7 cellular contexts compared by ENCODE assay signal in the genomic region with DNA sequence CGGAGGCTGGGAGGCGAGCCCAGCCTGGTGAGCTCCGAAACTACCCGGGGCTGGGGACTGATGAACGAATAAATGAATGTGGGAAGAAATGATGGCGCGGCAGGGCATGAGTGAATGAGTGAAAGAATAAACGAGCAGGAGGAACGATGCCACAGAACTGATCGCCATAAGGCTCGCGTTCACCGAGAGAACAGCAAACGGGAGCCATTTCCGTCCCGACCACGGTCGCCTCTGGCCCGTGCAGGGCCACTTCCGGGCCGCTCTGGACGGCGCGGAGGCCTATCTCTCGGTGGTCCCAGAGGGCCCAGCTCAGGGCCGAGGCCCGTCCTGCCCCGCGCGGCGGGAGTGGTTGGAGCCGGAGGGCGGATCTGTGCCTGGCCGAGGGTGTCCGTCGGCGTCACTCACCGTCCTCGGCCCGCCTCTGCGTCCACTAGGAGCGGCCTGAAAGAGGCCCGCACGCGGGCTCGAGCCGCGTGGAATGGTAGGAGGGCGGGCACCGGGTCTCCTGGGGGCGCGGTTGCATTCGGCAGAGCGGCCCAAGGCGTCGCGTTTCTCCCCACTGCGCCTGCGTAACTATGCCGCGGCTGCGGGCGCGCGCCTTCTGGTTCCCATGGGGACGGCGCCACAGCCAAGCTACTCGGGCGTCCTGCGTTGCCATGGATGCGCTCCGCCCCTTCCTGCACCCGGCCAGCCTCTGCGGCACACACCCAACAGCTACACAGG.
DNase-seq lines count a peak whose midpoint lies in the region; ATAC-seq, FAIRE-seq and TF ChIP-seq lines count a peak whose summit lies in the region.

A gene (minus strand): TSS at position 480 of the 723 bp plus-strand sequence. CDS start 5,116 bp downstream, outside the sequence.

- peak; percentile 75 for ATAC-seq in HG02973 (IDR thresholded peaks at IDR 0.05; ENCODE audit: unreplicated experiment)

- in situ Hi-C loops in astrocyte of the cerebellum (cut with HindIII; ENCODE audit: low sequenced_read_pairs) = no loop called here

- DNase-seq in GM18507 (ENCODE audit: extremely low spot score, insufficient read length, low read depth) (peak; percentile 99), NCI-H1930 (lab: John Stamatoyannopoulos, UW) (peak; percentile 96 to 99), T-helper 22 cell (ENCODE audit: low read depth) (peak; percentile 89), astrocyte of the cerebellum (ENCODE audit: low read depth) (peak; percentile 86), hippocampal formation (lab: John Stamatoyannopoulos, UW) (peak; percentile 91 to 96), retina (peak; percentile 100)

- TF ChIP-seq CTCF in astrocyte of the cerebellum (IDR thresholded peaks at IDR 0.05; ENCODE audit: low read depth, low read length, missing control alignments) = no peak

- peak within 1 kb of the TSS; percentile 73 for H3K4me3 ChIP-seq in astrocyte of the cerebellum (ENCODE audit: low read depth, low read length)

- peak; percentile 94 for FAIRE-seq in GM18507 (lab: Jason Lieb, UNC)

Comparison
In these comparisons a context has a peak if more than half of its experiments do, and no peak if none do; other contexts are left out.
1. Peak in every context shown above with its lines: DNase-seq, ATAC-seq and H3K4me3 ChIP-seq.